ENCODE assay signal across 2 cellular contexts in genomic region chr3:171443211-171443957, GRCh38.
A peak's percentile ranks its signal among the peaks of the same experiment; 100 is the strongest.
TF ChIP-seq lines count a peak whose summit lies in the region.

No MANE protein-coding gene starts in this region.

TF ChIP-seq in HEK293, 187 proteins besides CTCF, POLR2A, EP300 and RAD21 (continued from another document and continues in another):
- TF ChIP-seq TRIM28 (IDR thresholded peaks at IDR 0.05; ENCODE audit: borderline replicate concordance, low read length) (peak; percentile 22; the same call in 1 of the 2 replicates), ZNF16 (tag by site-specific recombination; IDR thresholded peaks at IDR 0.05; ENCODE audit: low read depth) (no peak), ATF2 (tag by site-specific recombination; IDR thresholded peaks at IDR 0.05; ENCODE audit: low read depth) (peak; percentile 97), ZNF121 (tag by site-specific recombination; IDR thresholded peaks at IDR 0.05) (peak; percentile 94), ZNF660 (tag by site-specific recombination; IDR thresholded peaks at IDR 0.05) (peak; percentile 76; the same call in 1 of the 2 replicates), BCL6B (tag by site-specific recombination; IDR thresholded peaks at IDR 0.05) (peak; percentile 89), ZNF571 (tag by site-specific recombination; IDR thresholded peaks at IDR 0.05) (no peak), ZNF600 (tag by site-specific recombination; IDR thresholded peaks at IDR 0.05) (peak; percentile 37; the same call in 1 of the 2 replicates), ZNF423 (tag by site-specific recombination; IDR thresholded peaks at IDR 0.05) (no peak), BCL11B (tag by site-specific recombination; IDR thresholded peaks at IDR 0.05; ENCODE audit: low read depth) (no peak), ZNF692 (tag by site-specific recombination; IDR thresholded peaks at IDR 0.05) (0 out of 2 replicates have a peak, but pooled peaks have one; percentile 24), ZEB2 (tag by site-specific recombination; IDR thresholded peaks at IDR 0.05) (peak; percentile 57), ZBTB17 (tag by site-specific recombination; IDR thresholded peaks at IDR 0.05) (peak; percentile 42; the same call in 1 of the 2 replicates), ZNF561 (tag by site-specific recombination; IDR thresholded peaks at IDR 0.05; ENCODE audit: borderline replicate concordance) (no peak), FEZF1 (tag by site-specific recombination; IDR thresholded peaks at IDR 0.05) (peak; percentile 81), ZBTB10 (tag by site-specific recombination; IDR thresholded peaks at IDR 0.05) (no peak), PRDM4 (tag by site-specific recombination; IDR thresholded peaks at IDR 0.05) (peak; percentile 18; the same call in 1 of the 2 replicates), IKZF3 (tag by site-specific recombination; IDR thresholded peaks at IDR 0.05) (peak; percentile 49; the same call in 1 of the 2 replicates), ZFHX2 (tag by site-specific recombination; conservative IDR thresholded peaks at IDR 0.05) (peak; percentile 18; the same call in 1 of the 2 replicates), SCRT2 (tag by site-specific recombination; IDR thresholded peaks at IDR 0.05) (peak; percentile 43), ZNF211 (tag by site-specific recombination; IDR thresholded peaks at IDR 0.05; ENCODE audit: low read depth) (no peak)

TF ChIP-seq in H1, 55 proteins besides CTCF, POLR2A, EP300 and RAD21:
- TF ChIP-seq CHD7 (IDR thresholded peaks at IDR 0.05; ENCODE audit: insufficient replicate concordance, low read length) (no peak), MAFK (IDR thresholded peaks at IDR 0.05; ENCODE audit: low read depth, low read length) (no peak), BCL11A (IDR thresholded peaks at IDR 0.05; ENCODE audit: low read depth in 2 of 2, low read length in 2 of 2) (no peak), POU5F1 (IDR thresholded peaks at IDR 0.05; ENCODE audit: low read depth, low read length) (no peak), KDM5A (IDR thresholded peaks at IDR 0.05; ENCODE audit: low read length) (no peak), SIRT6 (IDR thresholded peaks at IDR 0.05; ENCODE audit: low read length) (no peak), SUZ12 (IDR thresholded peaks at IDR 0.05; ENCODE audit: low read length) (no peak), SIX5 (IDR thresholded peaks at IDR 0.05; ENCODE audit: low read depth, low read length) (no peak), CBX8 (IDR thresholded peaks at IDR 0.05; ENCODE audit: borderline replicate concordance, low read depth, low read length) (no peak), TBP (IDR thresholded peaks at IDR 0.05; ENCODE audit: low read depth, low read length) (no peak), SP2 (IDR thresholded peaks at IDR 0.05; ENCODE audit: low read length) (no peak), CBX5 (IDR thresholded peaks at IDR 0.05; ENCODE audit: low read depth, low read length) (no peak), YY1 (IDR thresholded peaks at IDR 0.05; ENCODE audit: low read depth, low read length) (no peak), TEAD4 (IDR thresholded peaks at IDR 0.05; ENCODE audit: low read depth, low read length) (no peak), FOSL1 (IDR thresholded peaks at IDR 0.05; ENCODE audit: insufficient read depth, low read depth, low read length) (no peak), BACH1 (IDR thresholded peaks at IDR 0.05; ENCODE audit: low read length) (no peak)
